Comparison of ENCODE assay signal across 27 cellular contexts in the genomic region with DNA sequence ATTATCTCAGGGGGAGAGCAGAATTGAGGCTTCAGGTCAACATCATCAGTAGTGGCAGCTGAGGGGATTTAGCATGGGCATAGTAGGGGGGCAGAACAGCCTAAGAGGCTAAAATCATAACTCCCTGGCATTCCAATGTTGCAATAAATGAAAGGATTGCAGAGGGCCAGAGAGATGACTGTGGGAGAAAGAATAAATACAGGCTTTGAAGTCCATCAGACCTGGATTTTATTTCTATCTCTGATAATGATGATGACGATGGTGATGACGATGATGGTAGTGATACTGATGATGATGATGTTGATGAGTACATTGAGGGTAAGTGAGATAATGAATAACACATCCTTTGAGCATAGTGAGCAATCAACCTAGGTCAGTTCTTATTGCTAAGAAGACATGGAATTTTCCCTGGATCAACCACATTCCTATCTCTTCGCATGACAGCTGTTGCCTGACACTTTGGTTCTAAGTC.
DNase-seq lines count a peak whose midpoint lies in the region; ATAC-seq and TF ChIP-seq lines count a peak whose summit lies in the region.
"Had no signal": no experiment of that assay in that cellular context is flagged by ENCODE, and none has a peak within 500 bp of the region (broad histone marks: within the 10 kb centered on the region; RNA-seq: fewer than 3 reads in every experiment).

No MANE protein-coding gene starts in this region.

- CTCF ChIA-PET in AG04449 (lab: Yijun Ruan, JAX) = no interaction called here
- CTCF ChIA-PET in WTC11 (lab: Charles Lee) = no interaction called here

- DNase-seq in AG04449 (ENCODE audit: low read depth, low spot score) (peak; percentile 55), GM23248 (peak; percentile 65), WTC11 (ENCODE audit: low spot score) (no peak), progenitor cell of endocrine pancreas (ENCODE audit: low spot score, unreplicated experiment) (no peak), testis (no peak)
- no peak for DNase-seq in stimulated activated CD4-positive, alpha-beta T cell treated with anti-CD3 and anti-CD28 coated beads, Interleukin-4, amount 100 ng/mL, for 24 hours
- DNase-seq: activated CD4-positive, alpha-beta memory T cell treated with anti-CD3 and anti-CD28 coated beads, Interleukin-2, amount 10 ng/mL, durations not matched to agents 7 days and 5 days; activated naive CD4-positive, alpha-beta T cell treated with anti-CD3 and anti-CD28 coated beads, Interleukin-2, amount 10 ng/mL, durations not matched to agents 7 days and 5 days; activated T-cell treated with anti-CD3 and anti-CD28 coated beads, Interleukin-2, amount 50 U/mL, for 24 hours; CD8-positive, alpha-beta memory T cell; DMS53; effector memory CD4-positive, alpha-beta T cell; esophagus squamous epithelium; heart right ventricle; kidney; mammary epithelial cell; MM.1S; naive thymus-derived CD8-positive, alpha-beta T cell; NCI-H1694; stimulated activated CD4-positive, alpha-beta T cell treated with anti-CD3 and anti-CD28 coated beads, Interleukin-2, amount 100 ng/mL, for 24 hours; stimulated activated naive CD8-positive, alpha-beta T cell treated with anti-CD3 and anti-CD28 coated beads, Interleukin-15, Interleukin-2, amounts not matched to agents 100 U/mL and 50 U/mL, for 24 hours; transverse colon; WERI-Rb-1 had no signal

- peaks cover 72% of the 10 kb centered on the region for H3K36me3 Mint-ChIP-seq in WTC11
- no peaks in the 10 kb centered on the region for H3K36me3 Mint-ChIP-seq in progenitor cell of endocrine pancreas (ENCODE audit: insufficient read depth)
- H3K36me3 Mint-ChIP-seq: CD8-positive, alpha-beta memory T cell; naive thymus-derived CD8-positive, alpha-beta T cell had no signal

- H3K4me2 ChIP-seq in GM23248 (ENCODE audit: unreplicated experiment) = no peak overlapping the region

- H3K27ac ChIP-seq in GM23248 = no peak overlapping the region
- H3K27ac ChIP-seq in testis = no peak overlapping the region
- H3K27ac ChIP-seq: esophagus squamous epithelium, heart right ventricle, parathyroid adenoma, transverse colon, WERI-Rb-1 had no signal

- H3K4me3 ChIP-seq in AG04449 (ENCODE audit: low read depth, low read length) (no peak overlapping the region), GM23248 (no peak overlapping the region), iPS-15b (ENCODE audit: low read depth, low read length) (peak overlapping the region; percentile 26), testis (no peak overlapping the region)
- H3K4me3 ChIP-seq: esophagus squamous epithelium, heart right ventricle, transverse colon had no signal

- H3K27me3 ChIP-seq in GM23248 (replicated peaks; ENCODE audit: insufficient read depth) = no peaks in the 10 kb centered on the region
- no peaks in the 10 kb centered on the region for H3K27me3 ChIP-seq in iPS-15b (ENCODE audit: control insufficient read depth, insufficient read depth, low read length)
- H3K27me3 ChIP-seq in testis = no peaks in the 10 kb centered on the region
- H3K27me3 ChIP-seq: esophagus squamous epithelium, heart right ventricle, transverse colon had no signal

- H3F3A ChIP-seq in GM23248 (ENCODE audit: insufficient read depth) = no peaks in the 10 kb centered on the region

- ATAC-seq in WTC11 (no peak), HG03442 (IDR thresholded peaks at IDR 0.05; ENCODE audit: unreplicated experiment) (no peak)
- ATAC-seq: heart right ventricle; naive thymus-derived CD8-positive, alpha-beta T cell; Panc1; stimulated activated naive CD8-positive, alpha-beta T cell treated with anti-CD3 and anti-CD28 coated beads, Interleukin-15, Interleukin-2, amounts not matched to agents 100 U/mL and 50 U/mL, for 24 hours had no signal

- intact Hi-C loops in testis (cut with DNase I; ENCODE audit: low total_unique reads) = no loop called here

- WGBS in GM23248 (ENCODE audit: low coverage in 1 of 2, low lambda C conversion rate in 2 of 2, missing lambda C conversion rate in 2 of 2), 2 experiments = 17 to 21% methylated on average over 3 of the region's 3 CpGs
- WGBS in testis, 2 donors = 92 to 93% methylated on average over 3 of the region's 3 CpGs

- H3K9me2 ChIP-seq in GM23248 (ENCODE audit: insufficient read depth) = no peaks in the 10 kb centered on the region

- H3K4me1 ChIP-seq in GM23248 (ENCODE audit: insufficient read depth) (peaks cover 6% of the 10 kb centered on the region; the same call in 1 of the 2 replicates), iPS-15b (ENCODE audit: control insufficient read depth, insufficient read depth, low read length) (peaks cover 20% of the 10 kb centered on the region), testis (no peaks in the 10 kb centered on the region)
- H3K4me1 ChIP-seq: esophagus squamous epithelium, heart right ventricle, parathyroid adenoma, transverse colon had no signal

- H3K36me3 ChIP-seq in GM23248 (ENCODE audit: low read depth) = no peaks in the 10 kb centered on the region
- H3K36me3 ChIP-seq in iPS-15b (ENCODE audit: control insufficient read depth, insufficient read depth, low read length) = peaks cover 9% of the 10 kb centered on the region
- H3K36me3 ChIP-seq in testis (ENCODE audit: low read depth, missing control alignments) = no peaks in the 10 kb centered on the region
- H3K36me3 ChIP-seq: esophagus squamous epithelium, heart right ventricle, transverse colon, WERI-Rb-1 had no signal

- POLR2A ChIA-PET in AG04449 (lab: Yijun Ruan, JAX) (no interaction called here), WTC11 (lab: Charles Lee) (no interaction called here)

- H3K4me1 Mint-ChIP-seq in WTC11 = peaks cover 65% of the 10 kb centered on the region
- no peaks in the 10 kb centered on the region for H3K4me1 Mint-ChIP-seq in progenitor cell of endocrine pancreas (ENCODE audit: low read depth)
- H3K4me1 Mint-ChIP-seq: activated CD4-positive, alpha-beta memory T cell treated with anti-CD3 and anti-CD28 coated beads, Interleukin-2, amount 10 ng/mL, durations not matched to agents 7 days and 5 days; activated naive CD4-positive, alpha-beta T cell treated with anti-CD3 and anti-CD28 coated beads, Interleukin-2, amount 10 ng/mL, durations not matched to agents 7 days and 5 days; CD8-positive, alpha-beta memory T cell had no signal

- no peak for TF ChIP-seq POLR2A in testis (IDR thresholded peaks at IDR 0.05)

- peak overlapping the region; percentile 77 for H3K27ac Mint-ChIP-seq in WTC11
- no peak overlapping the region for H3K27ac Mint-ChIP-seq in progenitor cell of endocrine pancreas
- H3K27ac Mint-ChIP-seq: activated CD4-positive, alpha-beta memory T cell treated with anti-CD3 and anti-CD28 coated beads, Interleukin-2, amount 10 ng/mL, durations not matched to agents 7 days and 5 days; activated naive CD4-positive, alpha-beta T cell treated with anti-CD3 and anti-CD28 coated beads, Interleukin-2, amount 10 ng/mL, durations not matched to agents 7 days and 5 days; activated T-cell treated with anti-CD3 and anti-CD28 coated beads, Interleukin-2, amount 50 U/mL, for 24 hours; CD8-positive, alpha-beta memory T cell; naive thymus-derived CD8-positive, alpha-beta T cell had no signal

- H3K4me3 Mint-ChIP-seq in WTC11 (peak overlapping the region; percentile 97), progenitor cell of endocrine pancreas (ENCODE audit: low read depth) (no peak overlapping the region)
- H3K4me3 Mint-ChIP-seq: activated CD4-positive, alpha-beta memory T cell treated with anti-CD3 and anti-CD28 coated beads, Interleukin-2, amount 10 ng/mL, durations not matched to agents 7 days and 5 days; activated naive CD4-positive, alpha-beta T cell treated with anti-CD3 and anti-CD28 coated beads, Interleukin-2, amount 10 ng/mL, durations not matched to agents 7 days and 5 days; activated T-cell treated with anti-CD3 and anti-CD28 coated beads, Interleukin-2, amount 50 U/mL, for 24 hours; naive thymus-derived CD8-positive, alpha-beta T cell had no signal

- H4K20me1 ChIP-seq in GM23248 (ENCODE audit: insufficient read depth) = no peaks in the 10 kb centered on the region

- no peaks in the 10 kb centered on the region for H3K79me2 ChIP-seq in GM23248 (ENCODE audit: insufficient read depth)
- H3K79me2 ChIP-seq: parathyroid adenoma had no signal

- H3K27me3 Mint-ChIP-seq in WTC11 (ENCODE audit: low read depth) = peaks cover 2% of the 10 kb centered on the region; the same call in 1 of the 2 replicates
- peaks cover 54% of the 10 kb centered on the region for H3K27me3 Mint-ChIP-seq in progenitor cell of endocrine pancreas
- H3K27me3 Mint-ChIP-seq: activated CD4-positive, alpha-beta memory T cell treated with anti-CD3 and anti-CD28 coated beads, Interleukin-2, amount 10 ng/mL, durations not matched to agents 7 days and 5 days; activated naive CD4-positive, alpha-beta T cell treated with anti-CD3 and anti-CD28 coated beads, Interleukin-2, amount 10 ng/mL, durations not matched to agents 7 days and 5 days; activated T-cell treated with anti-CD3 and anti-CD28 coated beads, Interleukin-2, amount 50 U/mL, for 24 hours had no signal

- H3K9me3 ChIP-seq in GM23248 (ENCODE audit: low read depth) (no peaks in the 10 kb centered on the region), iPS-15b (ENCODE audit: control insufficient read depth, insufficient read depth, low read length) (no peaks in the 10 kb centered on the region), testis (no peaks in the 10 kb centered on the region)
- H3K9me3 ChIP-seq: esophagus squamous epithelium, heart right ventricle, transverse colon had no signal

- TF ChIP-seq CTCF in AG04449 (IDR thresholded peaks at IDR 0.05; ENCODE audit: insufficient read depth, low read length, missing control alignments) (no peak), WTC11 (IDR thresholded peaks at IDR 0.05) (no peak), progenitor cell of endocrine pancreas (IDR thresholded peaks at IDR 0.05; ENCODE audit: unreplicated experiment) (no peak), testis (IDR thresholded peaks at IDR 0.05) (no peak)

- in situ Hi-C loops in GM23248 (cut with MboI) = no loop called here

- H2AFZ ChIP-seq in GM23248 = no peak overlapping the region
- H2AFZ ChIP-seq: parathyroid adenoma had no signal

- no peak overlapping the region for H3K9ac ChIP-seq in GM23248
- H3K9ac ChIP-seq in iPS-15b (ENCODE audit: low read depth, low read length) = no peak overlapping the region
- H3K9ac ChIP-seq: parathyroid adenoma had no signal

- no peaks in the 10 kb centered on the region for H3K9me3 Mint-ChIP-seq in WTC11
- H3K9me3 Mint-ChIP-seq in progenitor cell of endocrine pancreas (ENCODE audit: low read depth) = no peaks in the 10 kb centered on the region

TF ChIP-seq in WTC11, 78 proteins besides CTCF, POLR2A, EP300 and RAD21 (continues in another document):
- TF ChIP-seq ZNF671 (CRISPR knock-in tag; IDR thresholded peaks at IDR 0.05) = peak; percentile 59; the same call in 1 of the 2 replicates

Comparison
In these comparisons a context has a peak if more than half of its experiments do, and no peak if none do; other contexts are left out.
1. DNase-seq: peak in AG04449 (single experiment) and GM23248 (single experiment); none in WTC11 (single experiment), progenitor cell of endocrine pancreas (single experiment), testis (single experiment) and stimulated activated CD4-positive, alpha-beta T cell treated with anti-CD3 and anti-CD28 coated beads, Interleukin-4, amount 100 ng/mL, for 24 hours (single experiment).